In genomic region chr20:37178839-37179670, GRCh38 we compare ENCODE assay signal across 1 cellular context.
TF ChIP-seq lines count a peak whose summit lies in the region.

MROH8 (minus strand) TSS chr20:37179548.
RPN2 (plus strand) TSS chr20:37179330; CDS start chr20:37179357, 27 bp downstream.

TF ChIP-seq in GM12878, 131 proteins besides CTCF, POLR2A, EP300 and RAD21 (continued from another document):
- TF ChIP-seq BCL3 (IDR thresholded peaks at IDR 0.05; ENCODE audit: borderline replicate concordance, insufficient read depth, low read depth, low read length, poor library complexity, severe bottlenecking) = no peak
- 0 out of 2 replicates have a peak, but pooled peaks have one; percentile 22 for TF ChIP-seq SMARCA5 (IDR thresholded peaks at IDR 0.05)
- TF ChIP-seq SREBF2 (IDR thresholded peaks at IDR 0.05; ENCODE audit: low read length) = no peak
- peak in 1 of 2 experiments; percentile 69; a peak in 1 of 4 replicates for TF ChIP-seq SRF (IDR thresholded peaks at IDR 0.05; ENCODE audit: low read depth in 2 of 2, low read length in 2 of 2)
- peak; percentile 83 for TF ChIP-seq POLR2AphosphoS5 (IDR thresholded peaks at IDR 0.05; ENCODE audit: low read length)
- peak in 1 of 2 experiments; percentile 40; a peak in 1 of 3 replicates for TF ChIP-seq EGR1 (IDR thresholded peaks at IDR 0.05; ENCODE audit: borderline replicate concordance in 1 of 2, low read depth in 2 of 2, low read length in 2 of 2)
- TF ChIP-seq PAX5 (IDR thresholded peaks at IDR 0.05; ENCODE audit: borderline replicate concordance, low read depth, low read length) = no peak
- TF ChIP-seq SIX5 (IDR thresholded peaks at IDR 0.05; ENCODE audit: low read depth, low read length, severe bottlenecking) = peak; percentile 38
- TF ChIP-seq ZBED1 (IDR thresholded peaks at IDR 0.05; ENCODE audit: borderline replicate concordance) = no peak
- TF ChIP-seq JUNB (IDR thresholded peaks at IDR 0.05) = no peak
- TF ChIP-seq ZSCAN29 (IDR thresholded peaks at IDR 0.05) = no peak
- peak; percentile 95; the same call in 1 of the 2 replicates for TF ChIP-seq RB1 (IDR thresholded peaks at IDR 0.05; ENCODE audit: borderline replicate concordance)
- TF ChIP-seq HDAC2 (IDR thresholded peaks at IDR 0.05) = no peak
- 0 out of 2 replicates have a peak, but pooled peaks have one; percentile 13 for TF ChIP-seq ZBTB33 (IDR thresholded peaks at IDR 0.05)
- TF ChIP-seq, protein P1, sequence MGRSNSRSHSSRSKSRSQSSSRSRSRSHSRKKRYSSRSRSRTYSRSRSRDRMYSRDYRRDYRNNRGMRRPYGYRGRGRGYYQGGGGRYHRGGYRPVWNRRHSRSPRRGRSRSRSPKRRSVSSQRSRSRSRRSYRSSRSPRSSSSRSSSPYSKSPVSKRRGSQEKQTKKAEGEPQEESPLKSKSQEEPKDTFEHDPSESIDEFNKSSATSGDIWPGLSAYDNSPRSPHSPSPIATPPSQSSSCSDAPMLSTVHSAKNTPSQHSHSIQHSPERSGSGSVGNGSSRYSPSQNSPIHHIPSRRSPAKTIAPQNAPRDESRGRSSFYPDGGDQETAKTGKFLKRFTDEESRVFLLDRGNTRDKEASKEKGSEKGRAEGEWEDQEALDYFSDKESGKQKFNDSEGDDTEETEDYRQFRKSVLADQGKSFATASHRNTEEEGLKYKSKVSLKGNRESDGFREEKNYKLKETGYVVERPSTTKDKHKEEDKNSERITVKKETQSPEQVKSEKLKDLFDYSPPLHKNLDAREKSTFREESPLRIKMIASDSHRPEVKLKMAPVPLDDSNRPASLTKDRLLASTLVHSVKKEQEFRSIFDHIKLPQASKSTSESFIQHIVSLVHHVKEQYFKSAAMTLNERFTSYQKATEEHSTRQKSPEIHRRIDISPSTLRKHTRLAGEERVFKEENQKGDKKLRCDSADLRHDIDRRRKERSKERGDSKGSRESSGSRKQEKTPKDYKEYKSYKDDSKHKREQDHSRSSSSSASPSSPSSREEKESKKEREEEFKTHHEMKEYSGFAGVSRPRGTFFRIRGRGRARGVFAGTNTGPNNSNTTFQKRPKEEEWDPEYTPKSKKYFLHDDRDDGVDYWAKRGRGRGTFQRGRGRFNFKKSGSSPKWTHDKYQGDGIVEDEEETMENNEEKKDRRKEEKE (IDR thresholded peaks at IDR 0.05) = peak; percentile 99
- peak; percentile 100 for TF ChIP-seq ATF7 (IDR thresholded peaks at IDR 0.05; ENCODE audit: low read depth)
- TF ChIP-seq, protein P2, sequence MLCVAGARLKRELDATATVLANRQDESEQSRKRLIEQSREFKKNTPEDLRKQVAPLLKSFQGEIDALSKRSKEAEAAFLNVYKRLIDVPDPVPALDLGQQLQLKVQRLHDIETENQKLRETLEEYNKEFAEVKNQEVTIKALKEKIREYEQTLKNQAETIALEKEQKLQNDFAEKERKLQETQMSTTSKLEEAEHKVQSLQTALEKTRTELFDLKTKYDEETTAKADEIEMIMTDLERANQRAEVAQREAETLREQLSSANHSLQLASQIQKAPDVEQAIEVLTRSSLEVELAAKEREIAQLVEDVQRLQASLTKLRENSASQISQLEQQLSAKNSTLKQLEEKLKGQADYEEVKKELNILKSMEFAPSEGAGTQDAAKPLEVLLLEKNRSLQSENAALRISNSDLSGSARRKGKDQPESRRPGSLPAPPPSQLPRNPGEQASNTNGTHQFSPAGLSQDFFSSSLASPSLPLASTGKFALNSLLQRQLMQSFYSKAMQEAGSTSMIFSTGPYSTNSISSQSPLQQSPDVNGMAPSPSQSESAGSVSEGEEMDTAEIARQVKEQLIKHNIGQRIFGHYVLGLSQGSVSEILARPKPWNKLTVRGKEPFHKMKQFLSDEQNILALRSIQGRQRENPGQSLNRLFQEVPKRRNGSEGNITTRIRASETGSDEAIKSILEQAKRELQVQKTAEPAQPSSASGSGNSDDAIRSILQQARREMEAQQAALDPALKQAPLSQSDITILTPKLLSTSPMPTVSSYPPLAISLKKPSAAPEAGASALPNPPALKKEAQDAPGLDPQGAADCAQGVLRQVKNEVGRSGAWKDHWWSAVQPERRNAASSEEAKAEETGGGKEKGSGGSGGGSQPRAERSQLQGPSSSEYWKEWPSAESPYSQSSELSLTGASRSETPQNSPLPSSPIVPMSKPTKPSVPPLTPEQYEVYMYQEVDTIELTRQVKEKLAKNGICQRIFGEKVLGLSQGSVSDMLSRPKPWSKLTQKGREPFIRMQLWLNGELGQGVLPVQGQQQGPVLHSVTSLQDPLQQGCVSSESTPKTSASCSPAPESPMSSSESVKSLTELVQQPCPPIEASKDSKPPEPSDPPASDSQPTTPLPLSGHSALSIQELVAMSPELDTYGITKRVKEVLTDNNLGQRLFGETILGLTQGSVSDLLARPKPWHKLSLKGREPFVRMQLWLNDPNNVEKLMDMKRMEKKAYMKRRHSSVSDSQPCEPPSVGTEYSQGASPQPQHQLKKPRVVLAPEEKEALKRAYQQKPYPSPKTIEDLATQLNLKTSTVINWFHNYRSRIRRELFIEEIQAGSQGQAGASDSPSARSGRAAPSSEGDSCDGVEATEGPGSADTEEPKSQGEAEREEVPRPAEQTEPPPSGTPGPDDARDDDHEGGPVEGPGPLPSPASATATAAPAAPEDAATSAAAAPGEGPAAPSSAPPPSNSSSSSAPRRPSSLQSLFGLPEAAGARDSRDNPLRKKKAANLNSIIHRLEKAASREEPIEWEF (IDR thresholded peaks at IDR 0.05; ENCODE audit: insufficient replicate concordance, low read depth, low read length) = no peak
- TF ChIP-seq STAT3 (IDR thresholded peaks at IDR 0.05; ENCODE audit: low read depth, low read length) = no peak
- peak; percentile 94 for TF ChIP-seq YY1 (IDR thresholded peaks at IDR 0.05; ENCODE audit: low read depth, low read length)
- no peak for TF ChIP-seq CBX5 (IDR thresholded peaks at IDR 0.05; ENCODE audit: low read depth)
- peak; percentile 98 for TF ChIP-seq SP1 (IDR thresholded peaks at IDR 0.05; ENCODE audit: low read depth, low read length)
- TF ChIP-seq, protein P3, sequence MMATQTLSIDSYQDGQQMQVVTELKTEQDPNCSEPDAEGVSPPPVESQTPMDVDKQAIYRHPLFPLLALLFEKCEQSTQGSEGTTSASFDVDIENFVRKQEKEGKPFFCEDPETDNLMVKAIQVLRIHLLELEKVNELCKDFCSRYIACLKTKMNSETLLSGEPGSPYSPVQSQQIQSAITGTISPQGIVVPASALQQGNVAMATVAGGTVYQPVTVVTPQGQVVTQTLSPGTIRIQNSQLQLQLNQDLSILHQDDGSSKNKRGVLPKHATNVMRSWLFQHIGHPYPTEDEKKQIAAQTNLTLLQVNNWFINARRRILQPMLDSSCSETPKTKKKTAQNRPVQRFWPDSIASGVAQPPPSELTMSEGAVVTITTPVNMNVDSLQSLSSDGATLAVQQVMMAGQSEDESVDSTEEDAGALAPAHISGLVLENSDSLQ (IDR thresholded peaks at IDR 0.05) = peak; percentile 99
- TF ChIP-seq MTA3 (IDR thresholded peaks at IDR 0.05; ENCODE audit: borderline replicate concordance, low read length) = no peak
- TF ChIP-seq STAT1 (conservative IDR thresholded peaks at IDR 0.05) = peak; percentile 83; the same call in 1 of the 2 replicates
- TF ChIP-seq CREB1 (IDR thresholded peaks at IDR 0.05; ENCODE audit: low read depth) = peak; percentile 81
